Comparison of ENCODE assay signal across 10 cellular contexts in genomic region chr12:12182926-12183325, GRCh38.
DNase-seq lines count a peak whose midpoint lies in the region; ATAC-seq, FAIRE-seq and TF ChIP-seq lines count a peak whose summit lies in the region.
"Had no signal": no experiment of that assay in that cellular context is flagged by ENCODE, and none has a peak within 500 bp of the region (broad histone marks: within the 10 kb centered on the region; RNA-seq: fewer than 3 reads in every experiment).

No MANE protein-coding gene starts in this region.

- TF ChIP-seq RAD21 in HepG2 (CRISPR knock-in tag; IDR thresholded peaks at IDR 0.05), result no peak

- H3K4me2 ChIP-seq in HepG2 (ENCODE audit: low read depth, low read length), result no peak overlapping the region

- DNase-seq in breast epithelium (ENCODE audit: low spot score in 2 of 2), result no peak
- DNase-seq in MCF 10A (ENCODE audit: unreplicated experiment), result no peak
- peak; percentile 68 for DNase-seq in astrocyte of the spinal cord (ENCODE audit: low read depth, low spot score)
- no peak for DNase-seq in HepG2 (ENCODE audit: low spot score)
- no peak for DNase-seq in uterus
- DNase-seq in activated CD8-positive, alpha-beta T cell treated with anti-CD3 and anti-CD28 coated beads, Interleukin-2, amount 10 ng/mL, durations not matched to agents 7 days and 5 days, result no peak
- no peak for DNase-seq in GDM1 (lab: John Stamatoyannopoulos, UW)
- DNase-seq: occipital lobe had no signal

- no peak overlapping the region for H3K4me3 Mint-ChIP-seq in MCF 10A (ENCODE audit: unreplicated experiment)
- H3K4me3 Mint-ChIP-seq in activated CD8-positive, alpha-beta T cell treated with anti-CD3 and anti-CD28 coated beads, Interleukin-2, amount 10 ng/mL, durations not matched to agents 7 days and 5 days, result no peak overlapping the region
- H3K4me3 Mint-ChIP-seq: B cell had no signal

- H3K9ac ChIP-seq in HepG2 (ENCODE audit: insufficient read depth, low read depth, low read length), result no peak overlapping the region

- peak overlapping the region; percentile 60 to 81 for H3K27ac ChIP-seq in breast epithelium
- H3K27ac ChIP-seq in HepG2 (ENCODE audit: extremely low read length, insufficient read depth, low read length), result no peak overlapping the region
- H3K27ac ChIP-seq in uterus, result peak overlapping the region; percentile 64 to 73

- CTCF ChIA-PET in MCF 10A (lab: Yijun Ruan, JAX), result no interaction called here
- CTCF ChIA-PET in HepG2 (lab: Yijun Ruan, JAX; ENCODE audit: low intra/inter-chr PET ratio, low total read pairs), result no interaction called here
- CTCF ChIA-PET in activated CD8-positive, alpha-beta T cell treated with anti-CD3 and anti-CD28 coated beads, Interleukin-2, amount 10 ng/mL, durations not matched to agents 7 days and 5 days (lab: Charles Lee), result no interaction called here

- H3K36me3 ChIP-seq in breast epithelium (no peaks in the 10 kb centered on the region), HepG2 (replicated peaks in 1 of 2; ENCODE audit: control insufficient read depth in 1 of 2, insufficient read depth in 2 of 2, low read length in 2 of 2) (peaks cover 11 to 60% of the 10 kb centered on the region in 2 experiments), uterus (no peaks in the 10 kb centered on the region)

- no peaks in the 10 kb centered on the region for H3K27me3 Mint-ChIP-seq in MCF 10A (ENCODE audit: insufficient read depth, unreplicated experiment)
- peaks cover 57% of the 10 kb centered on the region for H3K27me3 Mint-ChIP-seq in activated CD8-positive, alpha-beta T cell treated with anti-CD3 and anti-CD28 coated beads, Interleukin-2, amount 10 ng/mL, durations not matched to agents 7 days and 5 days (ENCODE audit: low read depth)

- TF ChIP-seq POLR2A in breast epithelium (IDR thresholded peaks at IDR 0.05) (no peak), HepG2 (IDR thresholded peaks at IDR 0.05; ENCODE audit: insufficient read depth in 1 of 2, low read depth in 2 of 2, low read length in 2 of 2) (no peak), uterus (IDR thresholded peaks at IDR 0.05) (no peak)

- H3K4me1 Mint-ChIP-seq in MCF 10A (ENCODE audit: insufficient read depth, unreplicated experiment), result peaks cover 14% of the 10 kb centered on the region
- no peaks in the 10 kb centered on the region for H3K4me1 Mint-ChIP-seq in activated CD8-positive, alpha-beta T cell treated with anti-CD3 and anti-CD28 coated beads, Interleukin-2, amount 10 ng/mL, durations not matched to agents 7 days and 5 days (ENCODE audit: low read depth)
- H3K4me1 Mint-ChIP-seq: B cell had no signal

- TF ChIP-seq EP300 in HepG2 (IDR thresholded peaks at IDR 0.05; ENCODE audit: low read depth in 2 of 2, low read length in 2 of 2), result no peak
- no peak for TF ChIP-seq EP300 in HepG2 (CRISPR knock-in tag; IDR thresholded peaks at IDR 0.05; ENCODE audit: borderline replicate concordance)

- H3K4me1 ChIP-seq in breast epithelium, result no peaks in the 10 kb centered on the region
- H3K4me1 ChIP-seq in HepG2 (ENCODE audit: insufficient read depth, low read length), result 0 out of 2 replicates have a peak, but pooled peaks cover 5% of the 10 kb centered on the region
- peaks cover 0 to 8% of the 10 kb centered on the region in 2 donors for H3K4me1 ChIP-seq in uterus

- BruUV-seq in MCF 10A (replicated peaks; lab: Mats Ljungman, UMichigan) (no TSS peak), HepG2 (replicated peaks; lab: Mats Ljungman, UMichigan) (no TSS peak)

- H2AFZ ChIP-seq in HepG2 (ENCODE audit: low read length), result no peak overlapping the region

- no peak overlapping the region for H3K27ac Mint-ChIP-seq in MCF 10A (ENCODE audit: low read depth, unreplicated experiment)
- no peak overlapping the region for H3K27ac Mint-ChIP-seq in activated CD8-positive, alpha-beta T cell treated with anti-CD3 and anti-CD28 coated beads, Interleukin-2, amount 10 ng/mL, durations not matched to agents 7 days and 5 days
- H3K27ac Mint-ChIP-seq: B cell had no signal

- FAIRE-seq in HepG2 (lab: Jason Lieb, UNC), result no peak

- H3K9me3 ChIP-seq in breast epithelium (no peaks in the 10 kb centered on the region), HepG2 (ENCODE audit: low read length) (no peaks in the 10 kb centered on the region), uterus (no peaks in the 10 kb centered on the region)

- ATAC-seq in HepG2 (no peak), HG03571 (IDR thresholded peaks at IDR 0.05; ENCODE audit: unreplicated experiment) (no peak)
- no peak for ATAC-seq in activated CD8-positive, alpha-beta T cell treated with anti-CD3 and anti-CD28 coated beads, Interleukin-2, amount 10 ng/mL, durations not matched to agents 7 days and 5 days

- POLR2A ChIA-PET in MCF 10A (lab: Yijun Ruan, JAX) (interaction anchor here (0.9 to 2.9 kb wide), 2 partner anchors 9 to 83 kb away, joined by 3 to 13 read pairs; partner anchors contain the start of gene LRP6), HepG2 (lab: Yijun Ruan, JAX) (no interaction called here)
- POLR2A ChIA-PET in activated CD8-positive, alpha-beta T cell treated with anti-CD3 and anti-CD28 coated beads, Interleukin-2, amount 10 ng/mL, durations not matched to agents 7 days and 5 days (lab: Charles Lee), result no interaction called here

- intact Hi-C loops in breast epithelium (cut with DNase I; ENCODE audit: low total_unique reads) (no loop called here), MCF 10A (cut with micrococcal nuclease) (no loop called here), HepG2 (cut with micrococcal nuclease; ENCODE audit: unreplicated experiment) (no loop called here), uterus (cut with DNase I; ENCODE audit: low total_unique reads) (no loop called here)

- H3K36me3 Mint-ChIP-seq in MCF 10A (ENCODE audit: insufficient read depth, unreplicated experiment), result peaks cover 19% of the 10 kb centered on the region
- no peaks in the 10 kb centered on the region for H3K36me3 Mint-ChIP-seq in activated CD8-positive, alpha-beta T cell treated with anti-CD3 and anti-CD28 coated beads, Interleukin-2, amount 10 ng/mL, durations not matched to agents 7 days and 5 days (ENCODE audit: low read depth)

- in situ Hi-C loops in astrocyte of the spinal cord (cut with HindIII; ENCODE audit: low sequenced_read_pairs) (no loop called here), HepG2 (cut with HindIII; ENCODE audit: extremely low pct_ligation_motif_present, low pct_unique_long_range_greater_than_20kb) (no loop called here)

- H4K20me1 ChIP-seq in HepG2 (ENCODE audit: insufficient read depth, low read length), result no peaks in the 10 kb centered on the region; the same call in 1 of the 2 replicates

- H3K9me3 Mint-ChIP-seq in MCF 10A (ENCODE audit: unreplicated experiment), result no peaks in the 10 kb centered on the region
- H3K9me3 Mint-ChIP-seq in activated CD8-positive, alpha-beta T cell treated with anti-CD3 and anti-CD28 coated beads, Interleukin-2, amount 10 ng/mL, durations not matched to agents 7 days and 5 days (ENCODE audit: insufficient read depth), result no peaks in the 10 kb centered on the region

- H3K4me3 ChIP-seq in breast epithelium (no peak overlapping the region), astrocyte of the spinal cord (ENCODE audit: low read depth, low read length) (no peak overlapping the region), HepG2 (replicated peaks in 1 of 3; ENCODE audit: insufficient read depth in 1 of 3, low read depth in 2 of 3, low read length in 3 of 3) (no peak overlapping the region), uterus (no peak overlapping the region)

- peaks cover 8% of the 10 kb centered on the region for H3K79me2 ChIP-seq in HepG2 (ENCODE audit: insufficient read depth, low read length)

- TF ChIP-seq CTCF in breast epithelium (IDR thresholded peaks at IDR 0.05) (no peak), MCF 10A (IDR thresholded peaks at IDR 0.05; ENCODE audit: unreplicated experiment) (no peak), astrocyte of the spinal cord (IDR thresholded peaks at IDR 0.05; ENCODE audit: low read depth, low read length) (no peak), HepG2 (CRISPR knock-in tag; IDR thresholded peaks at IDR 0.05) (no peak), uterus (IDR thresholded peaks at IDR 0.05) (no peak)

- H3K27me3 ChIP-seq in breast epithelium (no peaks in the 10 kb centered on the region), HepG2 (ENCODE audit: control insufficient read depth in 1 of 2, insufficient read depth in 2 of 2, low read length in 2 of 2) (no peaks in the 10 kb centered on the region), uterus (no peaks in the 10 kb centered on the region)

TF ChIP-seq in HepG2, 621 proteins besides CTCF, POLR2A, EP300 and RAD21:
- no peak for TF ChIP-seq LRRFIP1 (CRISPR knock-in tag; conservative IDR thresholded peaks at IDR 0.05)
- TF ChIP-seq RBM22 (optimal IDR thresholded peaks at IDR 0.05; ENCODE audit: low read length), result peak; percentile 40
